Comparison of ENCODE assay signal across 40 cellular contexts in the genomic region with DNA sequence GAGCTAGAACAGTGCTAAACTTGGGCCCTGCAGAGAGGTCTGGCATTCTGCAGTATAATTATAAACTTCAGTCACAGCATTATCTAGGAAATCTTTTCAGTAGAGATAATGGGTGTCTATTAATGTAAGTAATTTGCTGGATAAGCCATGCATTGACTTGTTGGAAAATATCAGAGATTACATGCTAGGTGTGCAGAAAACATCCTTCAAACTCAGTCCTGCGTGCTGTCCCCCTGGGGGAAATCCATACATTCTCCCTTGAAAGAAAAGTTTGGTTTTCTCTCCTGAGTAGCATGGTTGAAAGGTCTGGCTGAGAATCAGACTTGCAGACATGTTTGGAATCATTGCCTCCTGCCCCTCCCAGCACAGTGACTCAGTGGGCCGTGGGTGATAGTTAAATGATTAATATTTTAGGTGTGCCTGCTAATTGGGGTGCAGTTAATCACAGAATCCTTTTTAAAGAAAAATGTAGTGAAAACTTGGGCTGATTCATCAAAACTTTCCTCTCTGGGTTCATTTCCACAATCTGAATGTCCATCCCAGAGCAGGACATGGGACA. TPM values are rescaled to one million over a fixed set of nuclear protein-coding genes. Genes with fewer than 3 reads are reported as not detected.
"Had no signal": no experiment of that assay in that cellular context is flagged by ENCODE, and none has a peak within 500 bp of the region (broad histone marks: within the 10 kb centered on the region; RNA-seq: fewer than 3 reads in every experiment).

No MANE protein-coding gene starts in this region.

- DNase-seq: activated CD4-positive, alpha-beta T cell treated with anti-CD3 and anti-CD28 coated beads for 1 hour; activated CD4-positive, alpha-beta T cell treated with anti-CD3 and anti-CD28 coated beads for 48 hours; activated CD4-positive, alpha-beta T cell treated with anti-CD3 and anti-CD28 coated beads, Interleukin-2, amount 50 U/mL, for 48 hours; activated CD4-positive, CD25-positive, alpha-beta regulatory T cell; activated CD8-positive, alpha-beta memory T cell treated with anti-CD3 and anti-CD28 coated beads, Interleukin-2, amount 50 U/mL, for 4 hours; activated gamma-delta T cell treated with Interleukin-2 at 50 U/mL for 16 hours; activated naive CD4-positive, alpha-beta T cell treated with anti-CD3 and anti-CD28 coated beads for 36 hours; activated T-cell treated with anti-CD3 and anti-CD28 coated beads for 4 hours; activated T-cell treated with anti-CD3 and anti-CD28 coated beads, Interleukin-2, amount 50 U/mL, for 4 hours; adrenal gland; body of pancreas; caudate nucleus; Kasumi-1; KG1; MM.1S; MV-4-11; NCI-H1092; NCI-H1436 treated with DMSO at 0.1 percent for 48 hours; NCI-H187; NCI-H2029 treated with DMSO at 0.1 percent for 48 hours; NCI-H2107; NCI-H2171; NCI-H510A; NCI-H526; NCI-H748 treated with DMSO at 0.1 percent for 48 hours; NK-92 treated with Interleukin-12 subunit alpha and Interleukin-12 subunit beta, amount 100 ng/mL, for 24 hours; PC-3; Peyer's patch; RPMI8226; SHP77 treated with DMSO at 0.1 percent for 48 hours; SW 1271; T-helper 1 cell; T-helper 2 cell; T-helper 9 cell; WERI-Rb-1 had no signal

- H3K4me3 Mint-ChIP-seq: activated naive CD4-positive, alpha-beta T cell treated with anti-CD3 and anti-CD28 coated beads for 36 hours; activated T-cell treated with anti-CD3 and anti-CD28 coated beads, Interleukin-2, amount 50 U/mL, for 4 hours; activated T-helper 1 cell treated with anti-CD3 and anti-CD28 coated beads, Interleukin-12 subunit alpha, Interleukin-12 subunit beta, Interleukin-2, Interleukin-4 antibody, amounts not matched to agents 30 ng/mL and 10 ng/mL and 1 ng/mL, durations not matched to agents 14 hours and 24 hours and 36 hours had no signal

- H3K4me3 ChIP-seq: adrenal gland, body of pancreas, breast epithelium, Peyer's patch, SJSA1 had no signal

- H3K9me3 Mint-ChIP-seq: activated naive CD4-positive, alpha-beta T cell treated with anti-CD3 and anti-CD28 coated beads for 36 hours; activated naive CD4-positive, alpha-beta T cell treated with anti-CD3 and anti-CD28 coated beads, Interleukin-2, amount 50 U/mL, for 72 hours; activated T-cell treated with anti-CD3 and anti-CD28 coated beads, Interleukin-2, amount 50 U/mL, for 4 hours; activated T-helper 1 cell treated with anti-CD3 and anti-CD28 coated beads, Interleukin-12 subunit alpha, Interleukin-12 subunit beta, Interleukin-2, Interleukin-4 antibody, amounts not matched to agents 30 ng/mL and 10 ng/mL and 1 ng/mL, durations not matched to agents 14 hours and 24 hours and 36 hours had no signal

- ATAC-seq: activated naive CD4-positive, alpha-beta T cell treated with anti-CD3 and anti-CD28 coated beads, Interleukin-2, amount 50 U/mL, for 72 hours; activated T-cell treated with anti-CD3 and anti-CD28 coated beads, Interleukin-2, amount 50 U/mL, for 4 hours; body of pancreas; PC-3 had no signal

- H3K27ac ChIP-seq: adrenal gland, body of pancreas, breast epithelium, Peyer's patch, SJSA1, WERI-Rb-1 had no signal

- H3K27ac Mint-ChIP-seq: activated naive CD4-positive, alpha-beta T cell treated with anti-CD3 and anti-CD28 coated beads for 36 hours; activated naive CD4-positive, alpha-beta T cell treated with anti-CD3 and anti-CD28 coated beads, Interleukin-2, amount 50 U/mL, for 72 hours; activated T-helper 1 cell treated with anti-CD3 and anti-CD28 coated beads, Interleukin-12 subunit alpha, Interleukin-12 subunit beta, Interleukin-2, Interleukin-4 antibody, amounts not matched to agents 30 ng/mL and 10 ng/mL and 1 ng/mL, durations not matched to agents 14 hours and 24 hours and 36 hours had no signal

- H3K36me3 ChIP-seq: adrenal gland, breast epithelium, Peyer's patch, SJSA1, WERI-Rb-1 had no signal

- H3K36me3 Mint-ChIP-seq: activated naive CD4-positive, alpha-beta T cell treated with anti-CD3 and anti-CD28 coated beads, Interleukin-2, amount 50 U/mL, for 72 hours had no signal

- H3K4me1 ChIP-seq: adrenal gland, body of pancreas, breast epithelium, Peyer's patch, SJSA1 had no signal

- H3K9me3 ChIP-seq: adrenal gland, body of pancreas, breast epithelium, Peyer's patch, SJSA1 had no signal

- H3K27me3 ChIP-seq: adrenal gland, body of pancreas, breast epithelium, Peyer's patch, SJSA1 had no signal

RNA-seq across cellular contexts. Expression of a gene that starts 13.9 kb away (rescaled TPM):
- total RNA-seq: PC-3 had no signal

RNA-seq across cellular contexts. Expression of a gene that starts 37.9 kb away (rescaled TPM):
- total RNA-seq: activated naive CD4-positive, alpha-beta T cell treated with anti-CD3 and anti-CD28 coated beads for 36 hours; activated naive CD4-positive, alpha-beta T cell treated with anti-CD3 and anti-CD28 coated beads, Interleukin-2, amount 50 U/mL, for 72 hours; activated T-cell treated with anti-CD3 and anti-CD28 coated beads, Interleukin-2, amount 50 U/mL, for 4 hours; activated T-helper 1 cell treated with anti-CD3 and anti-CD28 coated beads, Interleukin-12 subunit alpha, Interleukin-12 subunit beta, Interleukin-2, Interleukin-4 antibody, amounts not matched to agents 30 ng/mL and 10 ng/mL and 1 ng/mL, durations not matched to agents 14 hours and 24 hours and 36 hours; adrenal gland; astrocyte; body of pancreas; PC-3; SJSA1 had no signal
- polyA plus RNA-seq: adrenal gland had no signal

RNA-seq across cellular contexts. Expression of a gene that starts 37.9 kb away (rescaled TPM):
- total RNA-seq: activated naive CD4-positive, alpha-beta T cell treated with anti-CD3 and anti-CD28 coated beads for 36 hours; activated naive CD4-positive, alpha-beta T cell treated with anti-CD3 and anti-CD28 coated beads, Interleukin-2, amount 50 U/mL, for 72 hours; activated T-cell treated with anti-CD3 and anti-CD28 coated beads, Interleukin-2, amount 50 U/mL, for 4 hours; activated T-helper 1 cell treated with anti-CD3 and anti-CD28 coated beads, Interleukin-12 subunit alpha, Interleukin-12 subunit beta, Interleukin-2, Interleukin-4 antibody, amounts not matched to agents 30 ng/mL and 10 ng/mL and 1 ng/mL, durations not matched to agents 14 hours and 24 hours and 36 hours; adrenal gland; astrocyte; body of pancreas; breast epithelium; PC-3; Peyer's patch; SJSA1 had no signal
- polyA plus RNA-seq: adrenal gland had no signal

RNA-seq across cellular contexts. Expression of a gene that starts 59.7 kb away (rescaled TPM):
- total RNA-seq: PC-3 had no signal
